Comparison of ENCODE assay signal across 8 cellular contexts in the genomic region with DNA sequence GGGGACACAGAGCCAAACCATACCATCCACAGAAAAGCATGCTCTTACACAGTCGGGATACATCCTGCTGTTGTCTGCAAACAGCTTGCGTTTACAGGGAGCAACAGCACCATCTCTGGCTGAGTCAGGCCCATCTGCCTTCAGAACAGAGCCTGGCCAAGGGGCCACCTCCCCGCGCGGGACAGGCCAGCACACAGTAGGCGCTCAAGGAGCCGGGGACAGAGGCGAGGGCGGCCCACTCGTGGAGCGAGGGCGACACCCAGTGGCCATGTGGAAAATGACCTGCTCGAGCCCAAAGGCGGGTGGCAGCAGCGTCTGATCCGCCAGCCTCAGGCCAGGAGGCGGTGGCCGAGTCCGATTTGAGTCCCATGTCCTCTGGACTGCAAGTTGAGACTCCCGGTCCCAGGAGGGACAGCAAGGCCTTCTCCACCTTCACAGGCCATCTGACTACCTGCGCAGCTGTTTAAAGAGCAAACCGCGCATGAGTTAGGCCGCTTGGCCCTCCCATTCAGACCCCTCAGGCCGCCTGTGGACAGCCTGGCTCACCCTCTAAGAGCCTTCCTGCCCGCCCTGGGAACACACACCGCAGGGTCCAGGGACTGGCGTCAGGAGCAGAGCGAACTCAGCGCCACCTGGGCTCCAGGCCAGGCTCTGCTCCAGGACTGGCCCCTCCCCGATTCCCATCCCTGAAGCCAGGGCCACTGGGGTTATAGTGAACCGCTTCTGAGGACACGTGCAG. TPM values are rescaled to one million over a fixed set of nuclear protein-coding genes. Genes with fewer than 3 reads are reported as not detected.
DNase-seq lines count a peak whose midpoint lies in the region; ATAC-seq and TF ChIP-seq lines count a peak whose summit lies in the region.

No MANE protein-coding gene starts in this region.

- H3K4me3 Mint-ChIP-seq in activated naive CD8-positive, alpha-beta T cell treated with anti-CD3 and anti-CD28 coated beads for 36 hours, result no peak overlapping the region

- no peaks in the 10 kb centered on the region for H3K9me3 Mint-ChIP-seq in activated naive CD8-positive, alpha-beta T cell treated with anti-CD3 and anti-CD28 coated beads for 36 hours

- no peak overlapping the region for H3K4me3 ChIP-seq in cardiac muscle cell

- DNase-seq in COR-L47 (lab: John Stamatoyannopoulos, UW), result peak; percentile 17
- DNase-seq in activated naive CD8-positive, alpha-beta T cell treated with anti-CD3 and anti-CD28 coated beads for 36 hours, result peak; percentile 60
- DNase-seq in cardiac muscle cell (ENCODE audit: low read depth in 1 of 2, low spot score in 1 of 2), result peak; percentile 63 to 76
- peak; percentile 27 for DNase-seq in pons (ENCODE audit: low spot score)
- peak; percentile 77 for DNase-seq in ureter (ENCODE audit: low spot score)

- no peaks in the 10 kb centered on the region for H3K27me3 Mint-ChIP-seq in activated naive CD8-positive, alpha-beta T cell treated with anti-CD3 and anti-CD28 coated beads for 36 hours

- H3K36me3 ChIP-seq in cardiac muscle cell, result no peaks in the 10 kb centered on the region

- ATAC-seq in GM19452 (IDR thresholded peaks at IDR 0.05; ENCODE audit: unreplicated experiment) (peak; percentile 65), HG03521 (IDR thresholded peaks at IDR 0.05; ENCODE audit: unreplicated experiment) (peak; percentile 61), SK-N-SH treated with all-trans-retinoic acid at 6 μM for 48 hours (peak; percentile 91)

- peak; percentile 82 for TF ChIP-seq CTCF in cardiac muscle cell (IDR thresholded peaks at IDR 0.05; ENCODE audit: low read depth, low read length)

- no peaks in the 10 kb centered on the region for H3K9me3 ChIP-seq in cardiac muscle cell (ENCODE audit: low read depth)

- no peak overlapping the region for H3K27ac ChIP-seq in cardiac muscle cell

- no peaks in the 10 kb centered on the region for H3K4me1 ChIP-seq in cardiac muscle cell (ENCODE audit: low read depth)

- H3K27me3 ChIP-seq in cardiac muscle cell, result peaks cover 15% of the 10 kb centered on the region

- no peaks in the 10 kb centered on the region for H3K36me3 Mint-ChIP-seq in activated naive CD8-positive, alpha-beta T cell treated with anti-CD3 and anti-CD28 coated beads for 36 hours

- H3K27ac Mint-ChIP-seq in activated naive CD8-positive, alpha-beta T cell treated with anti-CD3 and anti-CD28 coated beads for 36 hours, result no peak overlapping the region

- peaks cover 19% of the 10 kb centered on the region for H3K4me1 Mint-ChIP-seq in activated naive CD8-positive, alpha-beta T cell treated with anti-CD3 and anti-CD28 coated beads for 36 hours

TF ChIP-seq in SK-N-SH treated with all-trans-retinoic acid at 6 μM for 48 hours, 23 proteins besides CTCF, POLR2A, EP300 and RAD21:
- TF ChIP-seq TCF4 (CRISPR knock-in tag; IDR thresholded peaks at IDR 0.05; ENCODE audit: borderline replicate concordance), result no peak
- TF ChIP-seq RARB (CRISPR knock-in tag; IDR thresholded peaks at IDR 0.05), result no peak
- TF ChIP-seq ZFP3 (CRISPR knock-in tag; IDR thresholded peaks at IDR 0.05), result no peak
- TF ChIP-seq, protein P1, sequence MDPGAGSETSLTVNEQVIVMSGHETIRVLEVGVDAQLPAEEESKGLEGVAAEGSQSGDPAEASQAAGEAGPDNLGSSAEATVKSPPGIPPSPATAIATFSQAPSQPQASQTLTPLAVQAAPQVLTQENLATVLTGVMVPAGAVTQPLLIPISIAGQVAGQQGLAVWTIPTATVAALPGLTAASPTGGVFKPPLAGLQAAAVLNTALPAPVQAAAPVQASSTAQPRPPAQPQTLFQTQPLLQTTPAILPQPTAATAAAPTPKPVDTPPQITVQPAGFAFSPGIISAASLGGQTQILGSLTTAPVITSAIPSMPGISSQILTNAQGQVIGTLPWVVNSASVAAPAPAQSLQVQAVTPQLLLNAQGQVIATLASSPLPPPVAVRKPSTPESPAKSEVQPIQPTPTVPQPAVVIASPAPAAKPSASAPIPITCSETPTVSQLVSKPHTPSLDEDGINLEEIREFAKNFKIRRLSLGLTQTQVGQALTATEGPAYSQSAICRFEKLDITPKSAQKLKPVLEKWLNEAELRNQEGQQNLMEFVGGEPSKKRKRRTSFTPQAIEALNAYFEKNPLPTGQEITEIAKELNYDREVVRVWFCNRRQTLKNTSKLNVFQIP (CRISPR knock-in tag; IDR thresholded peaks at IDR 0.05; ENCODE audit: borderline replicate concordance, low read depth), result no peak
- no peak for TF ChIP-seq ZNF70 (CRISPR knock-in tag; IDR thresholded peaks at IDR 0.05)
- TF ChIP-seq ZFP30 (CRISPR knock-in tag; IDR thresholded peaks at IDR 0.05), result no peak
- TF ChIP-seq TOX (CRISPR knock-in tag; IDR thresholded peaks at IDR 0.05; ENCODE audit: borderline replicate concordance), result no peak
- TF ChIP-seq ZNF8 (CRISPR knock-in tag; IDR thresholded peaks at IDR 0.05), result no peak
- TF ChIP-seq PPARA (CRISPR knock-in tag; IDR thresholded peaks at IDR 0.05; ENCODE audit: borderline replicate concordance), result no peak
- TF ChIP-seq ISL1 (CRISPR knock-in tag; IDR thresholded peaks at IDR 0.05), result no peak
- TF ChIP-seq ARNTL (CRISPR knock-in tag; IDR thresholded peaks at IDR 0.05; ENCODE audit: borderline replicate concordance, low read depth), result no peak
- TF ChIP-seq, protein P2, sequence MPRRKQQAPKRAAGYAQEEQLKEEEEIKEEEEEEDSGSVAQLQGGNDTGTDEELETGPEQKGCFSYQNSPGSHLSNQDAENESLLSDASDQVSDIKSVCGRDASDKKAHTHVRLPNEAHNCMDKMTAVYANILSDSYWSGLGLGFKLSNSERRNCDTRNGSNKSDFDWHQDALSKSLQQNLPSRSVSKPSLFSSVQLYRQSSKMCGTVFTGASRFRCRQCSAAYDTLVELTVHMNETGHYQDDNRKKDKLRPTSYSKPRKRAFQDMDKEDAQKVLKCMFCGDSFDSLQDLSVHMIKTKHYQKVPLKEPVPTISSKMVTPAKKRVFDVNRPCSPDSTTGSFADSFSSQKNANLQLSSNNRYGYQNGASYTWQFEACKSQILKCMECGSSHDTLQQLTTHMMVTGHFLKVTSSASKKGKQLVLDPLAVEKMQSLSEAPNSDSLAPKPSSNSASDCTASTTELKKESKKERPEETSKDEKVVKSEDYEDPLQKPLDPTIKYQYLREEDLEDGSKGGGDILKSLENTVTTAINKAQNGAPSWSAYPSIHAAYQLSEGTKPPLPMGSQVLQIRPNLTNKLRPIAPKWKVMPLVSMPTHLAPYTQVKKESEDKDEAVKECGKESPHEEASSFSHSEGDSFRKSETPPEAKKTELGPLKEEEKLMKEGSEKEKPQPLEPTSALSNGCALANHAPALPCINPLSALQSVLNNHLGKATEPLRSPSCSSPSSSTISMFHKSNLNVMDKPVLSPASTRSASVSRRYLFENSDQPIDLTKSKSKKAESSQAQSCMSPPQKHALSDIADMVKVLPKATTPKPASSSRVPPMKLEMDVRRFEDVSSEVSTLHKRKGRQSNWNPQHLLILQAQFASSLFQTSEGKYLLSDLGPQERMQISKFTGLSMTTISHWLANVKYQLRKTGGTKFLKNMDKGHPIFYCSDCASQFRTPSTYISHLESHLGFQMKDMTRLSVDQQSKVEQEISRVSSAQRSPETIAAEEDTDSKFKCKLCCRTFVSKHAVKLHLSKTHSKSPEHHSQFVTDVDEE (CRISPR knock-in tag; IDR thresholded peaks at IDR 0.05), result no peak

RNA-seq across cellular contexts. Expression of a gene that starts 38.3 kb away (rescaled TPM):
- 10 to 100 TPM; 14.9 to 15.3 TPM for total RNA-seq in activated naive CD8-positive, alpha-beta T cell treated with anti-CD3 and anti-CD28 coated beads for 36 hours
- total RNA-seq in cardiac muscle cell, result 19.3 and 23.0 TPM in 2 replicates
- polyA plus RNA-seq in cardiac muscle cell, result 36.3 and 57.0 TPM in 2 replicates
- 19.3 TPM for total RNA-seq in ureter

Comparison
In these comparisons a context has a peak if more than half of its experiments do, and no peak if none do; other contexts are left out.
1. DNase-seq: peak in every context shown above with its lines; median percentile 77 in ureter; 70 in cardiac muscle cell; 60 in activated naive CD8-positive, alpha-beta T cell treated with anti-CD3 and anti-CD28 coated beads for 36 hours; 27 in pons; 17 in COR-L47.